In the genomic region with DNA sequence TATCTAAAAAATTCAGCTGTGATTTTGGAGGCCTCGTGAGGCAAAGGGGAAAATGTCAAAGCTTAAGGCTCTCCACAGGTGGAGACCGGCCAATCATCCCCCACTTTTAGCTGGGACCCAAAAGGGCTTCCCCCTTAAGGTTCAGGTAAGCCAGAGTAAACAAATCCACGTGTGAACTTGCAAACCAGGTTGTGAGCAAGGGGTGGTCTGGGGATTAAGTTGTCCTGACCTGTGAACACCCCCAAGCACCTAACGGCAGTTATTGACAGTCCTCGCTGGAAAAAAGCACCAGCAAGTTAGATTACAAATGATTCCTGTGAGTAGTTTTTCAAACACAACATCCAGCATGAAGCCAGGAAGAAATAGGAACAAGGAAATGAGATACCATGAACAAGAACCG, we compare ENCODE assay signal across 20 cellular contexts. TPM values are rescaled to one million over a fixed set of nuclear protein-coding genes. Genes with fewer than 3 reads are reported as not detected.
"Had no signal": no experiment of that assay in that cellular context is flagged by ENCODE, and none has a peak within 500 bp of the region (broad histone marks: within the 10 kb centered on the region; RNA-seq: fewer than 3 reads in every experiment).

No MANE protein-coding gene starts in this region.

- H3K36me3 Mint-ChIP-seq: activated naive CD8-positive, alpha-beta T cell treated with anti-CD3 and anti-CD28 coated beads for 36 hours; naive thymus-derived CD8-positive, alpha-beta T cell; WTC11 had no signal

- H3K4me3 Mint-ChIP-seq: activated naive CD8-positive, alpha-beta T cell treated with anti-CD3 and anti-CD28 coated beads for 36 hours; activated T-cell treated with anti-CD3 and anti-CD28 coated beads, Interleukin-2, amount 50 U/mL, for 4 hours; WTC11 had no signal

- H3K27me3 Mint-ChIP-seq: activated naive CD8-positive, alpha-beta T cell treated with anti-CD3 and anti-CD28 coated beads for 36 hours; naive thymus-derived CD8-positive, alpha-beta T cell had no signal

- H3K9me3 Mint-ChIP-seq: activated naive CD8-positive, alpha-beta T cell treated with anti-CD3 and anti-CD28 coated beads for 36 hours; activated T-cell treated with anti-CD3 and anti-CD28 coated beads, Interleukin-2, amount 50 U/mL, for 4 hours; naive thymus-derived CD8-positive, alpha-beta T cell; WTC11 had no signal

- H3K27ac ChIP-seq: body of pancreas, gastrocnemius medialis, heart right ventricle, SJSA1, suprapubic skin had no signal

- H3K4me3 ChIP-seq: body of pancreas, gastrocnemius medialis, heart right ventricle, mucosa of descending colon, SJSA1, suprapubic skin had no signal

- H3K36me3 ChIP-seq: gastrocnemius medialis, heart right ventricle, SJSA1, suprapubic skin had no signal

- ATAC-seq: activated T-cell treated with anti-CD3 and anti-CD28 coated beads, Interleukin-2, amount 50 U/mL, for 4 hours; body of pancreas; gastrocnemius medialis; heart right ventricle; mucosa of descending colon; naive thymus-derived CD8-positive, alpha-beta T cell; WTC11 had no signal

- H3K27ac Mint-ChIP-seq: activated naive CD8-positive, alpha-beta T cell treated with anti-CD3 and anti-CD28 coated beads for 36 hours had no signal

- H3K9me3 ChIP-seq: body of pancreas, gastrocnemius medialis, heart right ventricle, mucosa of descending colon, SJSA1, suprapubic skin had no signal

- H3K4me1 ChIP-seq: body of pancreas, SJSA1 had no signal

- DNase-seq: activated CD4-positive, alpha-beta T cell treated with anti-CD3 and anti-CD28 coated beads, Interleukin-2, amount 50 U/mL, for 1 hour; activated naive CD8-positive, alpha-beta T cell treated with anti-CD3 and anti-CD28 coated beads for 36 hours; activated T-cell treated with anti-CD3 and anti-CD28 coated beads, Interleukin-2, amount 50 U/mL, for 4 hours; amygdala; body of pancreas; central memory CD4-positive, alpha-beta T cell; effector memory CD4-positive, alpha-beta T cell; gastrocnemius medialis; mucosa of descending colon; naive thymus-derived CD8-positive, alpha-beta T cell; retina; stimulated activated naive CD4-positive, alpha-beta T cell; SW 1271; trophoblast cell had no signal

- FAIRE-seq: TTC549 had no signal

- H3K4me1 Mint-ChIP-seq: WTC11 had no signal

- H3K27me3 ChIP-seq: body of pancreas, gastrocnemius medialis, heart right ventricle, SJSA1, suprapubic skin had no signal

RNA-seq across cellular contexts. Expression of gene MYO7B, which starts 42.9 kb away (rescaled TPM):
- total RNA-seq: epithelial cell of proximal tubule, WTC11 had no signal
